24 cellular contexts compared by ENCODE assay signal in genomic region chr20:49215232-49215631, GRCh38.
"Had no signal": no experiment of that assay in that cellular context is flagged by ENCODE, and none has a peak within 500 bp of the region (broad histone marks: within the 10 kb centered on the region; RNA-seq: fewer than 3 reads in every experiment).

No MANE protein-coding gene starts in this region.

- H3K4me3 ChIP-seq: colonic mucosa, esophagus squamous epithelium, gastrocnemius medialis, heart right ventricle, left lung, lower lobe of right lung had no signal

- ATAC-seq: effector memory CD8-positive, alpha-beta T cell; esophagus mucosa; gastrocnemius medialis; heart right ventricle; left cardiac atrium; left lung; left ventricle myocardium superior; lower lobe of right lung had no signal

- H3K9me3 ChIP-seq: colonic mucosa, gastrocnemius medialis had no signal

- DNase-seq: colonic mucosa; cortex of kidney; effector CD8-positive, alpha-beta T cell; effector memory CD8-positive, alpha-beta T cell; endodermal cell; erythroblast; esophagus squamous epithelium; foreskin melanocyte; gastrocnemius medialis; glutamatergic neuron; head of caudate nucleus; heart right ventricle; hippocampal formation; left cardiac atrium; left lung; left ventricle myocardium superior; lower lobe of right lung; mesendoderm; midbrain had no signal

- H3K27ac ChIP-seq: colonic mucosa, epithelial cell of prostate, esophagus squamous epithelium, gastrocnemius medialis, heart right ventricle, left lung, lower lobe of right lung had no signal

- H3K36me3 ChIP-seq: colonic mucosa, esophagus squamous epithelium, gastrocnemius medialis, heart right ventricle, left lung, lower lobe of right lung had no signal

- H3K27me3 ChIP-seq: colonic mucosa, esophagus squamous epithelium, gastrocnemius medialis, heart right ventricle, left lung had no signal

- FAIRE-seq: endometrium, islet of Langerhans, keratinocyte had no signal
